Comparison of ENCODE assay signal across 7 cellular contexts in genomic region chr14:64705406-64706118, GRCh38. TPM values are rescaled to one million over a fixed set of nuclear protein-coding genes. Genes with fewer than 3 reads are reported as not detected.
DNase-seq lines count a peak whose midpoint lies in the region; ATAC-seq and TF ChIP-seq lines count a peak whose summit lies in the region.

No MANE protein-coding gene starts in this region.

- H3K36me3 Mint-ChIP-seq in H9 (ENCODE audit: insufficient read depth in 1 of 3, low read depth in 3 of 3), result peaks cover 3 to 6% (median 4%) of the 10 kb centered on the region in 3 experiments; a peak in 5 of 7 replicates

- H2BK120ac ChIP-seq in H9 (ENCODE audit: low read depth, low read length, poor library complexity, severe bottlenecking), result no peak overlapping the region

- H2BK15ac ChIP-seq in H9 (ENCODE audit: low read depth, low read length), result no peak overlapping the region

- DNase-seq in H9 (no peak), SJCRH30 (peak; percentile 61 to 76), epithelial cell of proximal tubule (ENCODE audit: low read depth) (no peak)

- H3K4me3 ChIP-seq in SJCRH30 (peak overlapping the region; percentile 81), epithelial cell of proximal tubule (ENCODE audit: low read depth, low read length) (peak overlapping the region; percentile 93), muscle layer of duodenum (ENCODE audit: low read depth in 1 of 2, low read length in 2 of 2) (peak overlapping the region; percentile 73 to 96)

- no peaks in the 10 kb centered on the region for H3K9me3 Mint-ChIP-seq in H9

- TF ChIP-seq CTCF in H9 (conservative IDR thresholded peaks at IDR 0.05), result no peak
- TF ChIP-seq CTCF in epithelial cell of proximal tubule (conservative IDR thresholded peaks at IDR 0.05; ENCODE audit: low read depth, low read length), result no peak

- H3K4me3 Mint-ChIP-seq in H9, result peak overlapping the region; percentile 77 to 87

- H3K4ac ChIP-seq in H9 (ENCODE audit: low read depth, low read length), result no peak overlapping the region

- peaks cover 5% of the 10 kb centered on the region; the same call in 1 of the 2 replicates for H3K27me3 Mint-ChIP-seq in H9 (ENCODE audit: low read depth)

- H3K27ac ChIP-seq in H9 (ENCODE audit: insufficient read length, low read depth, low read length), result no peak overlapping the region
- peak overlapping the region; percentile 67 for H3K27ac ChIP-seq in SJCRH30
- H3K27ac ChIP-seq in muscle layer of duodenum (ENCODE audit: low read length), result peak overlapping the region; percentile 41

- H3K23ac ChIP-seq in H9 (ENCODE audit: insufficient read length, low read depth, low read length), result no peak overlapping the region

- H3K23me2 ChIP-seq in H9 (ENCODE audit: insufficient read length, low read depth, low read length, poor library complexity, severe bottlenecking), result peaks cover 36% of the 10 kb centered on the region

- H3K4me1 Mint-ChIP-seq in H9, result peaks cover 80 to 82% of the 10 kb centered on the region in 2 experiments

- no peaks in the 10 kb centered on the region for H3K9me3 ChIP-seq in H9 (ENCODE audit: control insufficient read depth, low read depth, low read length)
- no peaks in the 10 kb centered on the region for H3K9me3 ChIP-seq in SJCRH30 (replicated peaks)
- no peaks in the 10 kb centered on the region for H3K9me3 ChIP-seq in muscle layer of duodenum (ENCODE audit: control insufficient read depth in 1 of 2, low read length in 2 of 2)

- H3K9ac ChIP-seq in H9 (ENCODE audit: extremely low read depth, insufficient read length, low read length), result peak overlapping the region; percentile 11

- H2BK5ac ChIP-seq in H9 (ENCODE audit: insufficient read length, low read length), result no peak overlapping the region

- H3K79me1 ChIP-seq in H9 (ENCODE audit: insufficient read depth, low read depth, low read length, poor library complexity, severe bottlenecking), result no peaks in the 10 kb centered on the region

- H2AK5ac ChIP-seq in H9 (ENCODE audit: insufficient read length, low read length), result no peak overlapping the region

- H4K5ac ChIP-seq in H9 (ENCODE audit: insufficient read length, low read depth, low read length), result no peak overlapping the region

- H3T11ph ChIP-seq in H9 (ENCODE audit: low read length), result no peak overlapping the region

- no peak for ATAC-seq in GM19328 (IDR thresholded peaks at IDR 0.05; ENCODE audit: unreplicated experiment)
- no peak for ATAC-seq in HG02973 (IDR thresholded peaks at IDR 0.05; ENCODE audit: unreplicated experiment)
- ATAC-seq in HG03139 (IDR thresholded peaks at IDR 0.05; ENCODE audit: unreplicated experiment), result no peak

- H3K27me3 ChIP-seq in H9 (ENCODE audit: insufficient read depth, low read length), result no peaks in the 10 kb centered on the region
- H3K27me3 ChIP-seq in SJCRH30, result no peaks in the 10 kb centered on the region
- no peaks in the 10 kb centered on the region for H3K27me3 ChIP-seq in muscle layer of duodenum (ENCODE audit: low read depth, low read length)

- H3K36me3 ChIP-seq in SJCRH30 (no peaks in the 10 kb centered on the region), muscle layer of duodenum (ENCODE audit: control insufficient read depth in 1 of 2, insufficient read depth in 2 of 2, low read length in 2 of 2) (peaks cover 0 to 4% of the 10 kb centered on the region in 2 donors)

- no peak overlapping the region for H3K56ac ChIP-seq in H9 (ENCODE audit: insufficient read length, low read depth, low read length)

- no peaks in the 10 kb centered on the region for H4K20me1 ChIP-seq in H9 (ENCODE audit: control insufficient read depth, insufficient read depth, insufficient read length)

- no peak overlapping the region for H2BK12ac ChIP-seq in H9 (ENCODE audit: insufficient read length, low read depth, low read length)

- peaks cover 13% of the 10 kb centered on the region; the same call in 1 of the 2 replicates for H3K79me2 ChIP-seq in H9 (ENCODE audit: insufficient read depth, low read length)

- peak overlapping the region in 1 of 3 experiments; percentile 94; a peak in 2 of 7 replicates for H3K27ac Mint-ChIP-seq in H9

- H2AFZ ChIP-seq in H9 (ENCODE audit: low read length), result no peak overlapping the region

- peaks cover 24% of the 10 kb centered on the region for H3K4me1 ChIP-seq in H9 (ENCODE audit: insufficient read depth, low read length)
- H3K4me1 ChIP-seq in SJCRH30, result peaks cover 15% of the 10 kb centered on the region
- peaks cover 27 to 49% of the 10 kb centered on the region in 2 donors for H3K4me1 ChIP-seq in muscle layer of duodenum (ENCODE audit: control insufficient read depth in 1 of 2, insufficient read depth in 2 of 2, low read length in 2 of 2)

- H3K14ac ChIP-seq in H9 (ENCODE audit: insufficient read depth, low read length), result no peak overlapping the region

- no peak overlapping the region for H4K91ac ChIP-seq in H9 (ENCODE audit: insufficient read length, low read depth, low read length)

- H3K18ac ChIP-seq in H9 (ENCODE audit: insufficient read length, low read depth, low read length), result no peak overlapping the region

- no CpG with 5 or more reads among the region's 17 CpGs for WGBS in H9 (ENCODE audit: extremely low coverage, insufficient read length, low lambda C conversion rate)

- H2BK20ac ChIP-seq in H9 (ENCODE audit: low read depth, low read length, poor library complexity, severe bottlenecking), result no peak overlapping the region

- no peak overlapping the region for H4K8ac ChIP-seq in H9 (replicated peaks; ENCODE audit: insufficient read length, low read depth, low read length)

- peak overlapping the region; percentile 93 for H3K4me2 ChIP-seq in H9 (ENCODE audit: insufficient read depth, insufficient read length, low read length)

RNA-seq across cellular contexts. Expression of gene PLEKHG3, which starts 1.3 kb away (rescaled TPM):
- 48.5 and 49.5 TPM in 2 replicates for total RNA-seq in H9 (2021)
- 20.9 and 22.4 TPM in 2 replicates for total RNA-seq in SJCRH30 (2014; rRNA removed; shearing (Covaris generic))
- 48.1 and 52.8 TPM in 2 replicates for total RNA-seq in epithelial cell of proximal tubule

Comparison
In these comparisons a context has a peak if more than half of its experiments do, and no peak if none do; other contexts are left out.
1. DNase-seq: peak in SJCRH30 (2 of 2); none in H9 (single experiment) and epithelial cell of proximal tubule (single experiment).
2. Peak in every context shown above with its lines, with median percentiles within 50 percentile points of each other: H3K4me3 ChIP-seq.